In genomic region chr5:143588933-143589662, GRCh38 we compare ENCODE assay signal across 22 cellular contexts.
DNase-seq lines count a peak whose midpoint lies in the region; ATAC-seq and TF ChIP-seq lines count a peak whose summit lies in the region.
"Had no signal": no experiment of that assay in that cellular context is flagged by ENCODE, and none has a peak within 500 bp of the region (broad histone marks: within the 10 kb centered on the region; RNA-seq: fewer than 3 reads in every experiment).

No MANE protein-coding gene starts in this region.

- no peaks in the 10 kb centered on the region for H3K27me3 ChIP-seq in OCI-LY1 (ENCODE audit: insufficient read depth, low read length)
- H3K27me3 ChIP-seq: upper lobe of right lung had no signal

- ATAC-seq in stimulated activated effector memory CD8-positive, alpha-beta T cell treated with anti-CD3 and anti-CD28 coated beads, Interleukin-12 subunit alpha, Interleukin-12 subunit beta, amount 100 ng/mL, for 72 hours = peak; percentile 52
- no peak for ATAC-seq in stimulated activated naive CD8-positive, alpha-beta T cell treated with anti-CD3 and anti-CD28 coated beads, Interleukin-15, Interleukin-2, amounts not matched to agents 100 U/mL and 50 U/mL, for 24 hours
- ATAC-seq in GM19463 (IDR thresholded peaks at IDR 0.05; ENCODE audit: unreplicated experiment) = no peak
- ATAC-seq: activated CD8-positive, alpha-beta memory T cell treated with anti-CD3 and anti-CD28 coated beads, Interleukin-2, amount 10 ng/mL, durations not matched to agents 7 days and 5 days; naive thymus-derived CD8-positive, alpha-beta T cell; upper lobe of right lung had no signal

- H3K4me1 Mint-ChIP-seq in activated CD4-positive, alpha-beta T cell treated with anti-CD3 and anti-CD28 coated beads, Interleukin-2, amount 10 ng/mL, durations not matched to agents 24 days and 14 days = peaks cover 39% of the 10 kb centered on the region
- peaks cover 50% of the 10 kb centered on the region for H3K4me1 Mint-ChIP-seq in stimulated activated effector memory CD8-positive, alpha-beta T cell treated with anti-CD3 and anti-CD28 coated beads, Interleukin-12 subunit alpha, Interleukin-12 subunit beta, amount 100 ng/mL, for 72 hours

- H3K4me3 ChIP-seq in OCI-LY1 (ENCODE audit: low read depth, low read length, poor library complexity, severe bottlenecking) (no peak overlapping the region), epithelial cell of esophagus (ENCODE audit: low read length) (no peak overlapping the region)
- H3K4me3 ChIP-seq: PC-9, upper lobe of right lung had no signal

- peak; percentile 54 for DNase-seq in activated CD4-positive, alpha-beta T cell treated with anti-CD3 and anti-CD28 coated beads, Interleukin-2, amount 10 ng/mL, durations not matched to agents 24 days and 14 days
- DNase-seq in activated CD4-positive, alpha-beta T cell treated with anti-CD3 and anti-CD28 coated beads for 48 hours = no peak
- DNase-seq in epithelial cell of esophagus (ENCODE audit: low read depth) = peak; percentile 33
- no peak for DNase-seq in stimulated activated effector memory CD8-positive, alpha-beta T cell treated with anti-CD3 and anti-CD28 coated beads, Interleukin-12 subunit alpha, Interleukin-12 subunit beta, amount 100 ng/mL, for 72 hours (ENCODE audit: low spot score in 2 of 2)
- no peak for DNase-seq in effector CD8-positive, alpha-beta T cell (lab: John Stamatoyannopoulos, UW)
- DNase-seq in stimulated activated naive CD8-positive, alpha-beta T cell treated with anti-CD3 and anti-CD28 coated beads, Interleukin-15, Interleukin-2, amounts not matched to agents 100 U/mL and 50 U/mL, for 24 hours = no peak
- DNase-seq: activated CD8-positive, alpha-beta memory T cell treated with anti-CD3 and anti-CD28 coated beads, Interleukin-2, amount 10 ng/mL, durations not matched to agents 7 days and 5 days; activated naive CD8-positive, alpha-beta T cell treated with anti-CD3 and anti-CD28 coated beads, Interleukin-2, amount 10 ng/mL, durations not matched to agents 7 days and 5 days; DMS79 treated with DMSO at 0.1 percent for 48 hours; foreskin melanocyte; naive thymus-derived CD8-positive, alpha-beta T cell; NCI-H1417 treated with DMSO at 0.1 percent for 48 hours; NCI-H2171; PC-9; SIG-M5; stimulated activated naive CD8-positive, alpha-beta T cell treated with anti-CD3 and anti-CD28 coated beads, Interleukin-15, amount 100 ng/mL, for 72 hours; upper lobe of right lung had no signal

- no peaks in the 10 kb centered on the region for H4K20me1 ChIP-seq in OCI-LY1 (ENCODE audit: insufficient read depth, low read length)

- H3K4me2 ChIP-seq in OCI-LY1 (ENCODE audit: low read length) = peak overlapping the region; percentile 34
- H3K4me2 ChIP-seq: PC-9 had no signal

- H3K9ac ChIP-seq in OCI-LY1 (ENCODE audit: low read length) = 0 out of 2 replicates have a peak overlapping the region, but pooled peaks have one; percentile 6

- peak overlapping the region; percentile 3 for H3K27ac Mint-ChIP-seq in activated CD4-positive, alpha-beta T cell treated with anti-CD3 and anti-CD28 coated beads, Interleukin-2, amount 10 ng/mL, durations not matched to agents 24 days and 14 days
- H3K27ac Mint-ChIP-seq in stimulated activated effector memory CD8-positive, alpha-beta T cell treated with anti-CD3 and anti-CD28 coated beads, Interleukin-12 subunit alpha, Interleukin-12 subunit beta, amount 100 ng/mL, for 72 hours = peak overlapping the region; percentile 60
- H3K27ac Mint-ChIP-seq: activated CD8-positive, alpha-beta memory T cell treated with anti-CD3 and anti-CD28 coated beads, Interleukin-2, amount 10 ng/mL, durations not matched to agents 7 days and 5 days; activated naive CD8-positive, alpha-beta T cell treated with anti-CD3 and anti-CD28 coated beads, Interleukin-2, amount 10 ng/mL, durations not matched to agents 7 days and 5 days; activated T-helper 2 cell treated with anti-CD3 and anti-CD28 coated beads, Interferon-gamma antibody, Interleukin-2, Interleukin-4, amounts not matched to agents 10 μg/mL and 5 μg/mL and 100 μg/mL, durations not matched to agents 14 hours and 24 hours and 36 hours; brain; naive thymus-derived CD8-positive, alpha-beta T cell; stimulated activated naive CD8-positive, alpha-beta T cell treated with anti-CD3 and anti-CD28 coated beads, Interleukin-15, amount 100 ng/mL, for 72 hours had no signal

- H3K9me2 ChIP-seq in OCI-LY1 (ENCODE audit: low read depth, low read length) = no peaks in the 10 kb centered on the region

- intact Hi-C loops in activated CD4-positive, alpha-beta T cell treated with anti-CD3 and anti-CD28 coated beads, Interleukin-2, amount 10 ng/mL, durations not matched to agents 24 days and 14 days (cut with micrococcal nuclease) = no loop called here

- no peaks in the 10 kb centered on the region for H3K36me3 ChIP-seq in OCI-LY1 (ENCODE audit: insufficient read depth, low read length)
- H3K36me3 ChIP-seq: upper lobe of right lung had no signal

- H3K36me3 Mint-ChIP-seq in activated CD4-positive, alpha-beta T cell treated with anti-CD3 and anti-CD28 coated beads, Interleukin-2, amount 10 ng/mL, durations not matched to agents 24 days and 14 days (ENCODE audit: low read depth) = peaks cover 3% of the 10 kb centered on the region
- no peaks in the 10 kb centered on the region for H3K36me3 Mint-ChIP-seq in stimulated activated effector memory CD8-positive, alpha-beta T cell treated with anti-CD3 and anti-CD28 coated beads, Interleukin-12 subunit alpha, Interleukin-12 subunit beta, amount 100 ng/mL, for 72 hours
- H3K36me3 Mint-ChIP-seq: activated naive CD8-positive, alpha-beta T cell treated with anti-CD3 and anti-CD28 coated beads, Interleukin-2, amount 10 ng/mL, durations not matched to agents 7 days and 5 days; brain; CD4-positive, CD25-positive, alpha-beta regulatory T cell; naive thymus-derived CD8-positive, alpha-beta T cell had no signal

- H3K4me1 ChIP-seq in OCI-LY1 (ENCODE audit: insufficient read depth, low read length, severe bottlenecking) = peaks cover 58% of the 10 kb centered on the region
- H3K4me1 ChIP-seq: upper lobe of right lung had no signal

- H3K27me3 Mint-ChIP-seq in activated CD4-positive, alpha-beta T cell treated with anti-CD3 and anti-CD28 coated beads, Interleukin-2, amount 10 ng/mL, durations not matched to agents 24 days and 14 days = no peaks in the 10 kb centered on the region
- H3K27me3 Mint-ChIP-seq: activated CD8-positive, alpha-beta memory T cell treated with anti-CD3 and anti-CD28 coated beads, Interleukin-2, amount 10 ng/mL, durations not matched to agents 7 days and 5 days; brain; stimulated activated naive CD8-positive, alpha-beta T cell treated with anti-CD3 and anti-CD28 coated beads, Interleukin-15, amount 100 ng/mL, for 72 hours had no signal

- TF ChIP-seq CTCF in OCI-LY1 (IDR thresholded peaks at IDR 0.05; ENCODE audit: low read length) = no peak
- TF ChIP-seq CTCF in epithelial cell of esophagus (IDR thresholded peaks at IDR 0.05; ENCODE audit: insufficient read depth, low read depth, low read length, missing control alignments) = no peak

- no peaks in the 10 kb centered on the region for H3K9me3 ChIP-seq in OCI-LY1 (ENCODE audit: low read length)
- H3K9me3 ChIP-seq: upper lobe of right lung had no signal

- H3K9me3 Mint-ChIP-seq in activated CD4-positive, alpha-beta T cell treated with anti-CD3 and anti-CD28 coated beads, Interleukin-2, amount 10 ng/mL, durations not matched to agents 24 days and 14 days = no peaks in the 10 kb centered on the region
- H3K9me3 Mint-ChIP-seq in stimulated activated effector memory CD8-positive, alpha-beta T cell treated with anti-CD3 and anti-CD28 coated beads, Interleukin-12 subunit alpha, Interleukin-12 subunit beta, amount 100 ng/mL, for 72 hours = peaks cover 3% of the 10 kb centered on the region
- H3K9me3 Mint-ChIP-seq: activated naive CD8-positive, alpha-beta T cell treated with anti-CD3 and anti-CD28 coated beads, Interleukin-2, amount 10 ng/mL, durations not matched to agents 7 days and 5 days; stimulated activated naive CD8-positive, alpha-beta T cell treated with anti-CD3 and anti-CD28 coated beads, Interleukin-15, amount 100 ng/mL, for 72 hours had no signal

- H3K27ac ChIP-seq in OCI-LY1 (ENCODE audit: low read depth, low read length, poor library complexity, severe bottlenecking) = peak overlapping the region; percentile 41
- H3K27ac ChIP-seq: PC-9, upper lobe of right lung had no signal

- H3F3A ChIP-seq in OCI-LY1 (ENCODE audit: insufficient read depth, low read length) = no peaks in the 10 kb centered on the region

- H3K4me3 Mint-ChIP-seq in activated CD4-positive, alpha-beta T cell treated with anti-CD3 and anti-CD28 coated beads, Interleukin-2, amount 10 ng/mL, durations not matched to agents 24 days and 14 days = peak overlapping the region; percentile 6
- peak overlapping the region; percentile 4 for H3K4me3 Mint-ChIP-seq in stimulated activated effector memory CD8-positive, alpha-beta T cell treated with anti-CD3 and anti-CD28 coated beads, Interleukin-12 subunit alpha, Interleukin-12 subunit beta, amount 100 ng/mL, for 72 hours
- H3K4me3 Mint-ChIP-seq: activated CD8-positive, alpha-beta memory T cell treated with anti-CD3 and anti-CD28 coated beads, Interleukin-2, amount 10 ng/mL, durations not matched to agents 7 days and 5 days; activated naive CD8-positive, alpha-beta T cell treated with anti-CD3 and anti-CD28 coated beads, Interleukin-2, amount 10 ng/mL, durations not matched to agents 7 days and 5 days; brain; CD4-positive, CD25-positive, alpha-beta regulatory T cell; naive thymus-derived CD8-positive, alpha-beta T cell; stimulated activated naive CD8-positive, alpha-beta T cell treated with anti-CD3 and anti-CD28 coated beads, Interleukin-15, amount 100 ng/mL, for 72 hours had no signal

- no peaks in the 10 kb centered on the region for H3K79me2 ChIP-seq in OCI-LY1 (ENCODE audit: insufficient read depth, low read length)

- H2AFZ ChIP-seq in OCI-LY1 (ENCODE audit: low read length) = peak overlapping the region; percentile 50
- H2AFZ ChIP-seq: PC-9 had no signal

Comparison
In these comparisons a context has a peak if more than half of its experiments do, and no peak if none do; other contexts are left out.
1. DNase-seq: peak in activated CD4-positive, alpha-beta T cell treated with anti-CD3 and anti-CD28 coated beads, Interleukin-2, amount 10 ng/mL, durations not matched to agents 24 days and 14 days (single experiment) and epithelial cell of esophagus (single experiment); none in activated CD4-positive, alpha-beta T cell treated with anti-CD3 and anti-CD28 coated beads for 48 hours (single experiment), stimulated activated effector memory CD8-positive, alpha-beta T cell treated with anti-CD3 and anti-CD28 coated beads, Interleukin-12 subunit alpha, Interleukin-12 subunit beta, amount 100 ng/mL, for 72 hours (0 of 2), effector CD8-positive, alpha-beta T cell (single experiment) and stimulated activated naive CD8-positive, alpha-beta T cell treated with anti-CD3 and anti-CD28 coated beads, Interleukin-15, Interleukin-2, amounts not matched to agents 100 U/mL and 50 U/mL, for 24 hours (single experiment).